1 cellular context compared by ENCODE assay signal in genomic region chr4:73904491-73904890, GRCh38.
TF ChIP-seq lines count a peak whose summit lies in the region.

No MANE protein-coding gene starts in this region.

TF ChIP-seq in K562, 482 proteins besides CTCF, POLR2A, EP300 and RAD21 (continued from another document):
- TF ChIP-seq ZNF318 (IDR thresholded peaks at IDR 0.05; ENCODE audit: borderline replicate concordance in 1 of 2, low read depth in 1 of 2) (peak in 1 of 2 experiments; percentile 41; a peak in 1 of 4 replicates), ELF1 (tag; IDR thresholded peaks at IDR 0.05) (no peak), MAFG (tag; conservative IDR thresholded peaks at IDR 0.05) (peak; percentile 85), SREBF1 (IDR thresholded peaks at IDR 0.05; ENCODE audit: borderline replicate concordance, low read depth, low read length) (no peak), RFX7 (CRISPR knock-in tag; IDR thresholded peaks at IDR 0.05) (no peak), FOXK2 (conservative IDR thresholded peaks at IDR 0.05 in 1 of 2, IDR thresholded peaks at IDR 0.05 in 1 of 2; ENCODE audit: low read depth in 2 of 2) (0 out of 4 replicates have a peak, but pooled peaks of 1 of the 2 experiments have one; percentile 23), THRA (IDR thresholded peaks at IDR 0.05) (no peak), ESRRA (IDR thresholded peaks at IDR 0.05; ENCODE audit: borderline replicate concordance, low read depth) (peak; percentile 82; the same call in 1 of the 2 replicates), NFE2 (IDR thresholded peaks at IDR 0.05; ENCODE audit: low read depth) (peak; percentile 88), MAFK (IDR thresholded peaks at IDR 0.05; ENCODE audit: low read length) (peak; percentile 70; the same call in 1 of the 2 replicates), RHOXF2B (CRISPR knock-in tag; conservative IDR thresholded peaks at IDR 0.05) (no peak), PHF8 (IDR thresholded peaks at IDR 0.05; ENCODE audit: borderline replicate concordance, low read length) (no peak), CBX2 (IDR thresholded peaks at IDR 0.05; ENCODE audit: insufficient read depth, low read length, poor library complexity, severe bottlenecking) (no peak), BACH1 (tag; IDR thresholded peaks at IDR 0.05) (peak; percentile 56; the same call in 1 of the 2 replicates), ZNF561 (CRISPR knock-in tag; conservative IDR thresholded peaks at IDR 0.05) (no peak), ARID3A (IDR thresholded peaks at IDR 0.05; ENCODE audit: borderline replicate concordance, low read depth, low read length) (no peak), ARID1B (IDR thresholded peaks at IDR 0.05) (peak; percentile 74), PURB (CRISPR knock-in tag; IDR thresholded peaks at IDR 0.05; ENCODE audit: low read depth) (no peak), ZNF668 (CRISPR knock-in tag; IDR thresholded peaks at IDR 0.05) (no peak), NFE2L1 (tag; IDR thresholded peaks at IDR 0.05; ENCODE audit: borderline replicate concordance, low read depth) (no peak)
- TF ChIP-seq, protein P1, sequence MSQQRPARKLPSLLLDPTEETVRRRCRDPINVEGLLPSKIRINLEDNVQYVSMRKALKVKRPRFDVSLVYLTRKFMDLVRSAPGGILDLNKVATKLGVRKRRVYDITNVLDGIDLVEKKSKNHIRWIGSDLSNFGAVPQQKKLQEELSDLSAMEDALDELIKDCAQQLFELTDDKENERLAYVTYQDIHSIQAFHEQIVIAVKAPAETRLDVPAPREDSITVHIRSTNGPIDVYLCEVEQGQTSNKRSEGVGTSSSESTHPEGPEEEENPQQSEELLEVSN (IDR thresholded peaks at IDR 0.05; ENCODE audit: borderline replicate concordance in 1 of 2, extremely low read depth in 1 of 2, insufficient read depth in 1 of 2, insufficient read length in 1 of 2, low read depth in 1 of 2, low read length in 1 of 2, poor library complexity in 1 of 2, severe bottlenecking in 1 of 2) = no peak
- TF ChIP-seq, protein P2, sequence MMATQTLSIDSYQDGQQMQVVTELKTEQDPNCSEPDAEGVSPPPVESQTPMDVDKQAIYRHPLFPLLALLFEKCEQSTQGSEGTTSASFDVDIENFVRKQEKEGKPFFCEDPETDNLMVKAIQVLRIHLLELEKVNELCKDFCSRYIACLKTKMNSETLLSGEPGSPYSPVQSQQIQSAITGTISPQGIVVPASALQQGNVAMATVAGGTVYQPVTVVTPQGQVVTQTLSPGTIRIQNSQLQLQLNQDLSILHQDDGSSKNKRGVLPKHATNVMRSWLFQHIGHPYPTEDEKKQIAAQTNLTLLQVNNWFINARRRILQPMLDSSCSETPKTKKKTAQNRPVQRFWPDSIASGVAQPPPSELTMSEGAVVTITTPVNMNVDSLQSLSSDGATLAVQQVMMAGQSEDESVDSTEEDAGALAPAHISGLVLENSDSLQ (IDR thresholded peaks at IDR 0.05) = 0 out of 2 replicates have a peak, but pooled peaks have one; percentile 19
- TF ChIP-seq, protein P3, sequence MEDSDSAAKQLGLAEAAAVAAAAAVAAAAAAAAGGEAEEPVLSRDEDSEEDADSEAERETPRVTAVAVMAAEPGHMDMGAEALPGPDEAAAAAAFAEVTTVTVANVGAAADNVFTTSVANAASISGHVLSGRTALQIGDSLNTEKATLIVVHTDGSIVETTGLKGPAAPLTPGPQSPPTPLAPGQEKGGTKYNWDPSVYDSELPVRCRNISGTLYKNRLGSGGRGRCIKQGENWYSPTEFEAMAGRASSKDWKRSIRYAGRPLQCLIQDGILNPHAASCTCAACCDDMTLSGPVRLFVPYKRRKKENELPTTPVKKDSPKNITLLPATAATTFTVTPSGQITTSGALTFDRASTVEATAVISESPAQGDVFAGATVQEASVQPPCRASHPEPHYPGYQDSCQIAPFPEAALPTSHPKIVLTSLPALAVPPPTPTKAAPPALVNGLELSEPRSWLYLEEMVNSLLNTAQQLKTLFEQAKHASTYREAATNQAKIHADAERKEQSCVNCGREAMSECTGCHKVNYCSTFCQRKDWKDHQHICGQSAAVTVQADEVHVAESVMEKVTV (CRISPR knock-in tag; IDR thresholded peaks at IDR 0.05) = 0 out of 2 replicates have a peak, but pooled peaks have one; percentile 8
TF ChIP-seq in K562: peak in this region for 43.
